In genomic region chr14:94047581-94047980, GRCh38 we compare ENCODE assay signal across 19 cellular contexts. TPM values are rescaled to one million over a fixed set of nuclear protein-coding genes. Genes with fewer than 3 reads are reported as not detected.
A peak's percentile ranks its signal among the peaks of the same experiment; 100 is the strongest.
DNase-seq lines count a peak whose midpoint lies in the region; TF ChIP-seq lines count a peak whose summit lies in the region.
"Had no signal": no experiment of that assay in that cellular context is flagged by ENCODE, and none has a peak within 500 bp of the region (broad histone marks: within the 10 kb centered on the region; RNA-seq: fewer than 3 reads in every experiment).

No MANE protein-coding gene starts in this region.

- H3K27ac Mint-ChIP-seq in activated naive CD4-positive, alpha-beta T cell treated with anti-CD3 and anti-CD28 coated beads, Interleukin-2, amount 10 ng/mL, durations not matched to agents 7 days and 5 days = peak overlapping the region; percentile 20
- H3K27ac Mint-ChIP-seq in IgD-negative memory B cell = peak overlapping the region in 2 of 3 donors; percentile 5 to 42
- peak overlapping the region in 4 of 5 experiments; percentile 48 to 94 (median 90) for H3K27ac Mint-ChIP-seq in brain
- H3K27ac Mint-ChIP-seq in nephron = peak overlapping the region in 2 of 3 experiments; percentile 64 to 81

- H3K36me3 ChIP-seq in esophagus squamous epithelium = peaks cover 11 to 100% (median 36%) of the 10 kb centered on the region in 3 donors

- H3K4me1 Mint-ChIP-seq in activated naive CD4-positive, alpha-beta T cell treated with anti-CD3 and anti-CD28 coated beads, Interleukin-2, amount 10 ng/mL, durations not matched to agents 7 days and 5 days = peaks cover 6% of the 10 kb centered on the region
- H3K4me1 Mint-ChIP-seq in IgD-negative memory B cell (no peaks in the 10 kb centered on the region), brain (peaks cover 57% of the 10 kb centered on the region), nephron (peaks cover 23% of the 10 kb centered on the region)

- WGBS in esophagus squamous epithelium, 2 donors = 92 to 93% methylated on average over 3 of the region's 3 CpGs

- no peak overlapping the region for H3K27ac ChIP-seq in esophagus squamous epithelium
- H3K27ac ChIP-seq: KMS-11, RWPE1 had no signal

- H3K4me3 ChIP-seq in esophagus squamous epithelium = no peak overlapping the region

- no peak for DNase-seq in activated naive CD4-positive, alpha-beta T cell treated with anti-CD3 and anti-CD28 coated beads, Interleukin-2, amount 10 ng/mL, durations not matched to agents 7 days and 5 days
- no peak for DNase-seq in activated naive CD4-positive, alpha-beta T cell treated with anti-CD3 and anti-CD28 coated beads, Interleukin-2, amount 50 U/mL, for 16 hours
- DNase-seq in esophagus squamous epithelium (lab: John Stamatoyannopoulos, UW) (no peak), DMS153 (lab: John Stamatoyannopoulos, UW) (no peak), posterior cingulate gyrus (no peak)
- DNase-seq: ACHN; AML-193; NCI-H1436; NCI-H2029; NCI-H2171 treated with DMSO at 0.1 percent for 48 hours; NCI-H446 treated with DMSO at 0.1 percent for 48 hours; NK-92 treated with Interleukin-12 subunit alpha and Interleukin-12 subunit beta, amount 100 ng/mL, for 24 hours; OCI-M1 had no signal

- TF ChIP-seq CTCF in brain (conservative IDR thresholded peaks at IDR 0.05) = no peak
- TF ChIP-seq CTCF in nephron (IDR thresholded peaks at IDR 0.05; ENCODE audit: unreplicated experiment in 3 of 3) = no peak
- no peak for TF ChIP-seq CTCF in esophagus squamous epithelium (IDR thresholded peaks at IDR 0.05)

- no peak overlapping the region for H3K4me3 Mint-ChIP-seq in activated naive CD4-positive, alpha-beta T cell treated with anti-CD3 and anti-CD28 coated beads, Interleukin-2, amount 10 ng/mL, durations not matched to agents 7 days and 5 days
- H3K4me3 Mint-ChIP-seq in IgD-negative memory B cell (no peak overlapping the region), brain (no peak overlapping the region), nephron (no peak overlapping the region)

- intact Hi-C loops in esophagus squamous epithelium (cut with DNase I) (no loop called here), posterior cingulate gyrus (cut with DNase I) (no loop called here)

- no peaks in the 10 kb centered on the region for H3K9me3 Mint-ChIP-seq in activated naive CD4-positive, alpha-beta T cell treated with anti-CD3 and anti-CD28 coated beads, Interleukin-2, amount 10 ng/mL, durations not matched to agents 7 days and 5 days
- no peaks in the 10 kb centered on the region for H3K9me3 Mint-ChIP-seq in IgD-negative memory B cell
- no peaks in the 10 kb centered on the region for H3K9me3 Mint-ChIP-seq in brain
- no peaks in the 10 kb centered on the region for H3K9me3 Mint-ChIP-seq in nephron

- no peaks in the 10 kb centered on the region for H3K9me3 ChIP-seq in esophagus squamous epithelium

- H3K36me3 Mint-ChIP-seq in activated naive CD4-positive, alpha-beta T cell treated with anti-CD3 and anti-CD28 coated beads, Interleukin-2, amount 10 ng/mL, durations not matched to agents 7 days and 5 days = peaks cover 48% of the 10 kb centered on the region
- H3K36me3 Mint-ChIP-seq in IgD-negative memory B cell (peaks cover 6% of the 10 kb centered on the region), brain (peaks cover 73% of the 10 kb centered on the region), nephron (ENCODE audit: low read depth) (peaks cover 60% of the 10 kb centered on the region)

- H3K27me3 Mint-ChIP-seq in activated naive CD4-positive, alpha-beta T cell treated with anti-CD3 and anti-CD28 coated beads, Interleukin-2, amount 10 ng/mL, durations not matched to agents 7 days and 5 days = no peaks in the 10 kb centered on the region
- H3K27me3 Mint-ChIP-seq in IgD-negative memory B cell (no peaks in the 10 kb centered on the region), brain (no peaks in the 10 kb centered on the region), nephron (ENCODE audit: low read depth) (no peaks in the 10 kb centered on the region)

- peaks cover 0 to 13% (median 0%) of the 10 kb centered on the region in 3 donors for H3K4me1 ChIP-seq in esophagus squamous epithelium

- no peak for TF ChIP-seq POLR2A in esophagus squamous epithelium (IDR thresholded peaks at IDR 0.05)

- CTCF ChIA-PET in activated naive CD4-positive, alpha-beta T cell treated with anti-CD3 and anti-CD28 coated beads, Interleukin-2, amount 10 ng/mL, durations not matched to agents 7 days and 5 days (lab: Charles Lee) = interaction anchor here (1.3 to 8.0 kb wide), 4 partner anchors 11 to 90 kb away, joined by 3 to 50 read pairs (median 13); no protein-coding TSS in a partner anchor

- no peaks in the 10 kb centered on the region for H3K27me3 ChIP-seq in esophagus squamous epithelium

RNA-seq across cellular contexts. Expression of gene OTUB2, which starts 21.4 kb away (rescaled TPM):
- polyA plus RNA-seq in IgD-negative memory B cell (0.19 TPM), brain (ENCODE audit: insufficient read depth, low read depth, low replicate concordance) (1.5 TPM)
- 10 to 100 TPM in 1 of 4 donors, 1 to 10 TPM in 3; 2.1 to 10.3 (median 7.4) TPM for total RNA-seq in esophagus squamous epithelium

RNA-seq across cellular contexts. Expression of gene DDX24, which starts 33.4 kb away (rescaled TPM):
- polyA plus RNA-seq in IgD-negative memory B cell (207 TPM), brain (ENCODE audit: insufficient read depth, low read depth, low replicate concordance) (426 TPM)
- total RNA-seq in esophagus squamous epithelium = 100 to 1,000 TPM in 1 of 4 donors, 10 to 100 TPM in 3; 63.9 to 114 (median 71.9) TPM

RNA-seq across cellular contexts. Expression of gene IFI27L1, which starts 33.5 kb away (rescaled TPM):
- polyA plus RNA-seq in IgD-negative memory B cell = 9.1 TPM
- polyA plus RNA-seq in brain (ENCODE audit: insufficient read depth, low read depth, low replicate concordance) = 81.3 TPM
- 10 to 100 TPM in 1 of 4 donors, 1 to 10 TPM in 3; 1.9 to 12.5 (median 8.6) TPM for total RNA-seq in esophagus squamous epithelium

RNA-seq across cellular contexts. Expression of gene CCDC197, which starts 50.5 kb away (rescaled TPM):
- not detected for polyA plus RNA-seq in IgD-negative memory B cell
- polyA plus RNA-seq in brain (ENCODE audit: insufficient read depth, low read depth, low replicate concordance) = not detected
- not detected for total RNA-seq in esophagus squamous epithelium
- total RNA-seq: M059J had no signal

Comparison
In these comparisons a context has a peak if more than half of its experiments do, and no peak if none do; other contexts are left out.
1. H3K27ac Mint-ChIP-seq: peak in every context shown above with its lines; median percentile 90 in brain; 72 in nephron; 24 in IgD-negative memory B cell; 20 in activated naive CD4-positive, alpha-beta T cell treated with anti-CD3 and anti-CD28 coated beads, Interleukin-2, amount 10 ng/mL, durations not matched to agents 7 days and 5 days.